ENCODE assay signal across 1 cellular context in genomic region chr6:6740595-6740994, GRCh38.
TF ChIP-seq lines count a peak whose summit lies in the region.

No MANE protein-coding gene starts in this region.

TF ChIP-seq in GM23338, 12 proteins besides CTCF, POLR2A, EP300 and RAD21 (continued from another document):
- TF ChIP-seq ZNF462 (CRISPR knock-in tag; IDR thresholded peaks at IDR 0.05) (no peak), ETS1 (IDR thresholded peaks at IDR 0.05) (no peak), EZH2 (IDR thresholded peaks at IDR 0.05; ENCODE audit: low read depth, unreplicated experiment) (no peak), POLR2AphosphoS5 (IDR thresholded peaks at IDR 0.05; ENCODE audit: low read depth) (no peak)
- TF ChIP-seq, protein P1, sequence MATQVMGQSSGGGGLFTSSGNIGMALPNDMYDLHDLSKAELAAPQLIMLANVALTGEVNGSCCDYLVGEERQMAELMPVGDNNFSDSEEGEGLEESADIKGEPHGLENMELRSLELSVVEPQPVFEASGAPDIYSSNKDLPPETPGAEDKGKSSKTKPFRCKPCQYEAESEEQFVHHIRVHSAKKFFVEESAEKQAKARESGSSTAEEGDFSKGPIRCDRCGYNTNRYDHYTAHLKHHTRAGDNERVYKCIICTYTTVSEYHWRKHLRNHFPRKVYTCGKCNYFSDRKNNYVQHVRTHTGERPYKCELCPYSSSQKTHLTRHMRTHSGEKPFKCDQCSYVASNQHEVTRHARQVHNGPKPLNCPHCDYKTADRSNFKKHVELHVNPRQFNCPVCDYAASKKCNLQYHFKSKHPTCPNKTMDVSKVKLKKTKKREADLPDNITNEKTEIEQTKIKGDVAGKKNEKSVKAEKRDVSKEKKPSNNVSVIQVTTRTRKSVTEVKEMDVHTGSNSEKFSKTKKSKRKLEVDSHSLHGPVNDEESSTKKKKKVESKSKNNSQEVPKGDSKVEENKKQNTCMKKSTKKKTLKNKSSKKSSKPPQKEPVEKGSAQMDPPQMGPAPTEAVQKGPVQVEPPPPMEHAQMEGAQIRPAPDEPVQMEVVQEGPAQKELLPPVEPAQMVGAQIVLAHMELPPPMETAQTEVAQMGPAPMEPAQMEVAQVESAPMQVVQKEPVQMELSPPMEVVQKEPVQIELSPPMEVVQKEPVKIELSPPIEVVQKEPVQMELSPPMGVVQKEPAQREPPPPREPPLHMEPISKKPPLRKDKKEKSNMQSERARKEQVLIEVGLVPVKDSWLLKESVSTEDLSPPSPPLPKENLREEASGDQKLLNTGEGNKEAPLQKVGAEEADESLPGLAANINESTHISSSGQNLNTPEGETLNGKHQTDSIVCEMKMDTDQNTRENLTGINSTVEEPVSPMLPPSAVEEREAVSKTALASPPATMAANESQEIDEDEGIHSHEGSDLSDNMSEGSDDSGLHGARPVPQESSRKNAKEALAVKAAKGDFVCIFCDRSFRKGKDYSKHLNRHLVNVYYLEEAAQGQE (IDR thresholded peaks at IDR 0.05; ENCODE audit: unreplicated experiment), result no peak
